In the genomic region with DNA sequence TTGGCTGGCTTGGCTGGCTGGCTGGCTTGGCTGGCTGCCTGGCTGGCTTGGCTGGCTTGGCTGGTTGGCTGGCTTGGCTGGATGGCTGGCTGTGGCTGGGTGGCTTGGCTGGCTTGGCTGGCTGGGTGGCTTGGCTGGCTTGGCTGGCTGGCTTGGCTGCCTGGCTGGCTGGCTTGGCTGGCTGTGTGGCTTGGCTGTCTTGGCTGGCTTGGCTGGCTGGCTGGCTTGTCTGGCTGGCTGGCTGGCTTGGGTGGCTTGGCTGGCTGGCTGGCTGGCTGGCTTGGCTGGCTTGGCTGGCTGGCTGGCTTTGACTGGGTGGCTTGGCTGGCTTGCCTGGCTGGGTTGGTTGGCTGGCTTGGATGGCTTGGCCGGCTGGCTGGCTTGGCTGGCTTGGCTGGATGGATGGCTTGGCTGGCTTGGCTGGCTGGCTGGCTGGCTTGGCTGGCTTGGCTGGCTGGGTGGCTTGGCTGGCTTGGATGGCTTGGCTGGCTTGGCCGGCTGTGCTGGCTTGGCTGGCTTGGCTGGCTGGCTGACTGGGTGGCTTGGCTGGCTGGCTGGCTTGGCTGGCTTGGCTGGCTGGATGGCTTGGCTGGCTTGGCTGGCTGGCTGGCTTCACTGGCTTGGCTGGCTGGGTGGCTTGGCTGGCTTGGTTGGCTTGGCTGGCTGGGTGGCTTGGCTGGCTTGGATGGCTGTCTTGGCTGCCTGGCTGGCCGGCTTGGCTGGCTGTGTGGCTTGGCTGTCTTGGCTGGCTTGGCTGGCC, we compare ENCODE assay signal across 10 cellular contexts. TPM values are rescaled to one million over a fixed set of nuclear protein-coding genes. Genes with fewer than 3 reads are reported as not detected.
A peak's percentile ranks its signal among the peaks of the same experiment; 100 is the strongest.
DNase-seq lines count a peak whose midpoint lies in the region.
"Not testable (repeated sequence)": the region's sequence is repeated elsewhere in the genome, so short reads cannot be mapped to it uniquely, and the experiment has no call there.
"Had no signal": no experiment of that assay in that cellular context is flagged by ENCODE, and none has a peak within 500 bp of the region (broad histone marks: within the 10 kb centered on the region; RNA-seq: fewer than 3 reads in every experiment).

No MANE protein-coding gene starts in this region.

- not testable (repeated sequence) for H4K8ac ChIP-seq in neuronal stem cell (ENCODE audit: low read depth, low read length)

- H3K36me3 Mint-ChIP-seq in activated CD4-positive, alpha-beta T cell treated with anti-CD3 and anti-CD28 coated beads, Interleukin-2, amount 10 ng/mL, durations not matched to agents 7 days and 5 days (ENCODE audit: low read depth): not testable (repeated sequence)

- not testable (repeated sequence) for H3K27me3 ChIP-seq in neuronal stem cell (ENCODE audit: control insufficient read depth in 3 of 3, insufficient read depth in 3 of 3, low read depth in 1 of 3, low read length in 3 of 3)

- peak overlapping the region; percentile 86 for H3K9ac ChIP-seq in neuronal stem cell (ENCODE audit: low read depth, low read length, poor library complexity)

- H3K4me1 Mint-ChIP-seq in activated CD4-positive, alpha-beta T cell treated with anti-CD3 and anti-CD28 coated beads, Interleukin-2, amount 10 ng/mL, durations not matched to agents 7 days and 5 days: not testable (repeated sequence)

- H3K9me3 ChIP-seq in neuronal stem cell (replicated peaks in 1 of 2; ENCODE audit: control insufficient read depth in 2 of 2, insufficient read depth in 1 of 2, low read depth in 1 of 2, low read length in 2 of 2): not testable (repeated sequence)

- H3K9me3 Mint-ChIP-seq in activated CD4-positive, alpha-beta T cell treated with anti-CD3 and anti-CD28 coated beads, Interleukin-2, amount 10 ng/mL, durations not matched to agents 7 days and 5 days: not testable (repeated sequence)

- CTCF ChIA-PET in activated CD4-positive, alpha-beta T cell treated with anti-CD3 and anti-CD28 coated beads, Interleukin-2, amount 10 ng/mL, durations not matched to agents 7 days and 5 days (lab: Charles Lee): not testable (repeated sequence)

- H2AFZ ChIP-seq in neuronal stem cell (ENCODE audit: low read length): not testable (repeated sequence)

- H2AK5ac ChIP-seq in neuronal stem cell (ENCODE audit: low read depth, low read length): not testable (repeated sequence)

- H2BK15ac ChIP-seq in neuronal stem cell (ENCODE audit: low read length): not testable (repeated sequence)

- peak overlapping the region; percentile 82 for H3K14ac ChIP-seq in neuronal stem cell (ENCODE audit: low read length)

- not testable (repeated sequence) for H3K4me3 Mint-ChIP-seq in activated CD4-positive, alpha-beta T cell treated with anti-CD3 and anti-CD28 coated beads, Interleukin-2, amount 10 ng/mL, durations not matched to agents 7 days and 5 days

- not testable (repeated sequence) for H3K79me1 ChIP-seq in neuronal stem cell (ENCODE audit: low read depth, low read length)

- POLR2A ChIA-PET in activated CD4-positive, alpha-beta T cell treated with anti-CD3 and anti-CD28 coated beads, Interleukin-2, amount 10 ng/mL, durations not matched to agents 7 days and 5 days (lab: Charles Lee): not testable (repeated sequence)

- peak overlapping the region; percentile 84 for H2BK12ac ChIP-seq in neuronal stem cell (ENCODE audit: low read length)

- DNase-seq in HT-29 (ENCODE audit: low spot score) (peak; percentile 0), activated T-helper 1 cell treated with Interleukin-2 at 50 U/mL for 16 hours (ENCODE audit: low read depth) (peak; percentile 49), islet precursor cell (peak; percentile 82), ureter (ENCODE audit: low spot score) (peak; percentile 89)
- peak; percentile 42 for DNase-seq in activated CD4-positive, alpha-beta T cell treated with anti-CD3 and anti-CD28 coated beads, Interleukin-2, amount 10 ng/mL, durations not matched to agents 7 days and 5 days
- DNase-seq in central memory CD4-positive, alpha-beta T cell: peak; percentile 12
- not testable (repeated sequence) for DNase-seq in neuronal stem cell (ENCODE audit: low spot score)
- peak in 2 of 3 experiments; percentile 18 to 41 for DNase-seq in stimulated activated CD4-positive, alpha-beta T cell treated with anti-CD3 and anti-CD28 coated beads, TNF-alpha, amount 100 ng/mL, for 4 hours (ENCODE audit: low read depth in 3 of 3)

- not testable (repeated sequence) for H3K36me3 ChIP-seq in neuronal stem cell (replicated peaks in 1 of 2; ENCODE audit: control insufficient read depth in 2 of 2, insufficient read depth in 2 of 2, low read length in 2 of 2)

- H3K4me1 ChIP-seq in neuronal stem cell (ENCODE audit: control insufficient read depth in 2 of 2, insufficient read depth in 1 of 2, low read depth in 1 of 2, low read length in 2 of 2): not testable (repeated sequence)

- WGBS in neuronal stem cell (ENCODE audit: extremely low coverage in 2 of 2, insufficient read length in 2 of 2, insufficient replicate concordance in 1 of 2), 2 donors: no CpG with 5 or more reads among the region's 3 CpGs

- not testable (repeated sequence) for H2BK120ac ChIP-seq in neuronal stem cell (ENCODE audit: low read depth, low read length)

- H3K23ac ChIP-seq in neuronal stem cell (ENCODE audit: low read depth, low read length, poor library complexity): peak overlapping the region; percentile 95

- not testable (repeated sequence) for H3K27ac ChIP-seq in neuronal stem cell (replicated peaks; ENCODE audit: low read length)

- not testable (repeated sequence) for H3K27me3 Mint-ChIP-seq in activated CD4-positive, alpha-beta T cell treated with anti-CD3 and anti-CD28 coated beads, Interleukin-2, amount 10 ng/mL, durations not matched to agents 7 days and 5 days

- not testable (repeated sequence) for H3K4me2 ChIP-seq in neuronal stem cell (ENCODE audit: insufficient read depth, low read length, poor library complexity, severe bottlenecking)

- H3K4ac ChIP-seq in neuronal stem cell (ENCODE audit: low read length): not testable (repeated sequence)

- not testable (repeated sequence) for H3K27ac Mint-ChIP-seq in activated CD4-positive, alpha-beta T cell treated with anti-CD3 and anti-CD28 coated beads, Interleukin-2, amount 10 ng/mL, durations not matched to agents 7 days and 5 days

- H4K91ac ChIP-seq in neuronal stem cell (ENCODE audit: low read depth, low read length, poor library complexity): not testable (repeated sequence)

- peak overlapping the region; percentile 71 for H3K18ac ChIP-seq in neuronal stem cell (ENCODE audit: low read length)

- not testable (repeated sequence) for H2BK5ac ChIP-seq in neuronal stem cell (ENCODE audit: low read length)

- H3K4me3 ChIP-seq in neuronal stem cell (ENCODE audit: low read length in 2 of 2): peak overlapping the region in 1 of 2 donors; percentile 70

RNA-seq across cellular contexts. Expression of a gene that starts 24.2 kb away (rescaled TPM):
- total RNA-seq in HT-29 (2014; rRNA removed; shearing (Covaris generic)): not detected in 2 replicates
- not detected for total RNA-seq in activated CD4-positive, alpha-beta T cell treated with anti-CD3 and anti-CD28 coated beads, Interleukin-2, amount 10 ng/mL, durations not matched to agents 7 days and 5 days
- not detected for polyA plus RNA-seq in neuronal stem cell (2013, experiment 1 of 2)
- not detected for polyA plus RNA-seq in neuronal stem cell (2013, experiment 2 of 2)
- total RNA-seq in ureter: not detected
- total RNA-seq: H9 had no signal
- polyA plus RNA-seq: BJ had no signal

RNA-seq across cellular contexts. Expression of a gene that starts 32.3 kb away (rescaled TPM):
- total RNA-seq in HT-29 (2014; rRNA removed; shearing (Covaris generic)): not detected in 2 replicates
- total RNA-seq in activated CD4-positive, alpha-beta T cell treated with anti-CD3 and anti-CD28 coated beads, Interleukin-2, amount 10 ng/mL, durations not matched to agents 7 days and 5 days: not detected
- not detected for polyA plus RNA-seq in neuronal stem cell (2013, experiment 1 of 2)
- not detected for polyA plus RNA-seq in neuronal stem cell (2013, experiment 2 of 2)
- total RNA-seq in ureter: not detected
- total RNA-seq: H9 had no signal
- polyA plus RNA-seq: BJ had no signal
